ENCODE assay signal across 27 cellular contexts in the genomic region with DNA sequence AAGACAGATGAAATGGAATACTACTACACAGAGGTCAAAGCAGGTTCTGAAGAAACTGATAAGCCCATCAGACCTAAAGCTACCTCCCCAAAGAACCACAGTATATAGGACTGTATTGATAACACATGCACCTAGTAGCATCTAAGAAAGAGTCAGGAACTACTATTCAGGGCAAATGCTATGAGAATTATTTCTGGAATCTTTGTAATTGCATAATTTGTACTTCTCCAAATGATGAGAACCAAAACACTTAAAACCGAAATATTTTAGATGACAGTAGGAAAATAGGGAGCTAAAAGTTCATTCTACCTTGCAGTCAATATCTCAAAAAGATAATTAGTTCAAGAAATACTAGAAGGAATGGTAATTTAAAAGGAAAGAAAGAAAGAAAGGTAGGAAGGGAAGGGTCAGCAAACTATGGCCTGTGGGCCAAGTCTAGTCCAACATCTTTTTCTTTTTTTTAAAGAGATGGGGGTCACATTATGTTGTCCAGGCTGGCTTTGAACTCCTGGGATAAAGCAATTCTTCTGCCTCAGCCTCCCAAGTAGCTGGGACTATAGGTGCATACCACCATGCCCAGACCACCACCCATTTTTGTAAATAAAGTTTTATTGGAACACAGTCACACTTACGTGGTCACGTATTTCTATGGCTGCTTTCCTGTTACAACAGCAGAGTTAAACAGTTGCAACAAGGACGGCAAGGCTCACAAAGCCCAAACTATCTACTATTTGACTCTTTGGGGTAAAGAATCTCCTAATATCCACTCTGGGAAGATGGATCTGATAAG. TPM values are rescaled to one million over a fixed set of nuclear protein-coding genes. Genes with fewer than 3 reads are reported as not detected.
DNase-seq lines count a peak whose midpoint lies in the region; ATAC-seq, FAIRE-seq and TF ChIP-seq lines count a peak whose summit lies in the region.
"Had no signal": no experiment of that assay in that cellular context is flagged by ENCODE, and none has a peak within 500 bp of the region (broad histone marks: within the 10 kb centered on the region; RNA-seq: fewer than 3 reads in every experiment).

No MANE protein-coding gene starts in this region.

- H3K4me3 ChIP-seq in cardiac muscle cell, result no peak overlapping the region
- H3K4me3 ChIP-seq: BLaER1 treated with 17β-estradiol and CSF1 and Interleukin-3, amounts not matched to agents 10 nM and 100 nM had no signal

- H3K9me3 ChIP-seq in cardiac muscle cell (ENCODE audit: low read depth), result no peaks in the 10 kb centered on the region
- H3K9me3 ChIP-seq: SK-N-SH had no signal

- H3K9me3 Mint-ChIP-seq in mesothelial cell of epicardium, result no peaks in the 10 kb centered on the region
- H3K9me3 Mint-ChIP-seq: CD8-positive, alpha-beta memory T cell had no signal

- no peak overlapping the region for H3K4me3 Mint-ChIP-seq in mesothelial cell of epicardium
- H3K4me3 Mint-ChIP-seq: CD8-positive, alpha-beta memory T cell had no signal

- FAIRE-seq in HTR-8/SVneo (lab: Jason Lieb, UNC), result peak; percentile 4
- FAIRE-seq: GM19239, H1, RCC 7860 had no signal

- H3K27me3 Mint-ChIP-seq in mesothelial cell of epicardium (ENCODE audit: low read depth), result no peaks in the 10 kb centered on the region
- H3K27me3 Mint-ChIP-seq: CD8-positive, alpha-beta memory T cell had no signal

- no peaks in the 10 kb centered on the region for H3K36me3 ChIP-seq in cardiac muscle cell

- H3K27ac ChIP-seq in cardiac muscle cell, result peak overlapping the region; percentile 31
- H3K27ac ChIP-seq: BLaER1 treated with 17β-estradiol and CSF1 and Interleukin-3, amounts not matched to agents 10 nM and 100 nM; HL-60 had no signal

- DNase-seq in cardiac muscle cell (ENCODE audit: low read depth in 1 of 2, low spot score in 1 of 2), result no peak
- DNase-seq in left cardiac atrium, result no peak
- no peak for DNase-seq in HTR-8/SVneo (ENCODE audit: insufficient read length, low spot score)
- no peak for DNase-seq in mesothelial cell of epicardium (ENCODE audit: low spot score in 2 of 2, unreplicated experiment in 2 of 2)
- DNase-seq in NCI-H82 (lab: John Stamatoyannopoulos, UW), result no peak
- no peak for DNase-seq in NCI-H1436 treated with DMSO at 0.1 percent for 48 hours (lab: John Stamatoyannopoulos, UW)
- no peak for DNase-seq in hepatic stellate cell (ENCODE audit: low spot score)
- DNase-seq: 8988T; AML-193; Calu3; CD8-positive, alpha-beta memory T cell; DMS79 treated with DMSO at 0.1 percent for 48 hours; HCEC 1CT; Kasumi-1; NCI-H1092 treated with DMSO at 0.1 percent for 48 hours; NCI-H146; NCI-H1930; NCI-H2107; NCI-H524; NCI-H748 treated with DMSO at 0.1 percent for 48 hours; SK-N-SH had no signal

- ATAC-seq in left cardiac atrium, result no peak
- no peak for ATAC-seq in HG03457 (IDR thresholded peaks at IDR 0.05; ENCODE audit: unreplicated experiment)

- H3K27me3 ChIP-seq in cardiac muscle cell, result no peaks in the 10 kb centered on the region
- H3K27me3 ChIP-seq: BLaER1 treated with 17β-estradiol and CSF1 and Interleukin-3, amounts not matched to agents 10 nM and 100 nM had no signal

- TF ChIP-seq CTCF in cardiac muscle cell (IDR thresholded peaks at IDR 0.05; ENCODE audit: low read depth, low read length) (no peak), mesothelial cell of epicardium (IDR thresholded peaks at IDR 0.05; ENCODE audit: unreplicated experiment) (no peak)

- peaks cover 42% of the 10 kb centered on the region for H3K4me1 Mint-ChIP-seq in mesothelial cell of epicardium

- intact Hi-C loops in left cardiac atrium (cut with DNase I), result no loop called here

- peaks cover 40% of the 10 kb centered on the region for H3K4me1 ChIP-seq in cardiac muscle cell (ENCODE audit: low read depth)

- H3K27ac Mint-ChIP-seq in mesothelial cell of epicardium, result peak overlapping the region; percentile 44

- H3K36me3 Mint-ChIP-seq in mesothelial cell of epicardium, result peaks cover 2% of the 10 kb centered on the region

RNA-seq across cellular contexts. Expression of gene EGLN1, which starts 24.0 kb away (rescaled TPM):
- 67.6 and 81.8 TPM in 2 replicates for total RNA-seq in cardiac muscle cell
- polyA plus RNA-seq in cardiac muscle cell, result 54.0 and 54.2 TPM in 2 replicates
- 10 to 100 TPM; 53.6 to 85.0 TPM for total RNA-seq in left cardiac atrium
- 32.5 to 34.4 TPM (median 33.6 TPM) in 3 replicates for total RNA-seq in mesothelial cell of epicardium

RNA-seq across cellular contexts. Expression of gene SPRTN, which starts 60.0 kb away (rescaled TPM):
- total RNA-seq in cardiac muscle cell (15.2 and 30.8 TPM in 2 replicates), left cardiac atrium (1 to 10 TPM; 6.8 to 7.7 TPM), mesothelial cell of epicardium (12.0 to 15.4 TPM (median 12.3 TPM) in 3 replicates)
- polyA plus RNA-seq in cardiac muscle cell, result 10.7 and 13.4 TPM in 2 replicates
